ENCODE assay signal across 24 cellular contexts in the genomic region with DNA sequence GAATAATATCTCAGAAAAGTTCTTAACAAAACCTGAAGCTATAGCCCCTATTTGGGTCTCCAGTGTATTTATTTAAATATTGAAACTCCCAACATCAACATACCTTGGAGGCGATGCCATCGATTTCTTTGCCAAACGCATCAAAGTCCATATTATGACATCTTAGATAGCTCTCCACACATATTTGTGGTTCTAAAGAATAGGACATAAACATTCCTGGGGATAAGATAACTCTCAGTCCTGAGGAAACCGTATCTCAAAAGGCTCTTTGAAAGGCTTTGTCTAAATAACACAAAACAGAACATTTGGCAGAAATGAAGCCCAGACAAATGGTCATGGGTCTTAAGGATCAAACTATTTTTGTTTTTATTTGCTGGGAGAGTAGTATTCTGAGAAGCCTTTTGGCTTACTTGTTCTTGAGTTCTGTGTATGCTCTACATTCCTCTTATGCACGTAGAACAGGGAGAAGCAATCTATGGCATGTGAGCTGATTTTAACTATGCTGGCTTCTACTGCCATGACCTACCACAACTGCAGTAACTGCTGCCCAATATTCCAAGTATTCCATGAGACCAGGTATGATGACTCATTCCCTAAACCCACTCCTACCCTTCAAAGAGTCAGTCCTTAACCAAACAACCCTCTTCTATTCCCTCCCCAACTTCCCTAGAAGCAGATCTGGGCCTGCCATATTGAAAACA.
"Had no signal": no experiment of that assay in that cellular context is flagged by ENCODE, and none has a peak within 500 bp of the region (broad histone marks: within the 10 kb centered on the region; RNA-seq: fewer than 3 reads in every experiment).

No MANE protein-coding gene starts in this region.

- H3K27me3 ChIP-seq: SJSA1 had no signal

- H3K4me1 ChIP-seq: SJSA1 had no signal

- H3K9me3 ChIP-seq: SJSA1 had no signal

- DNase-seq: KBM-7, MV-4-11, NCI-H1048, NCI-H1105, NCI-H1417, NCI-H1436 treated with DMSO at 0.1 percent for 48 hours, NCI-H1694, NCI-H187 treated with DMSO at 0.1 percent for 48 hours, NCI-H2029 treated with DMSO at 0.1 percent for 48 hours, NCI-H2107, NCI-H2227 treated with DMSO at 0.1 percent for 48 hours, NCI-H446, NCI-H510A, NCI-H524 treated with DMSO at 0.1 percent for 48 hours, NCI-H69, NCI-H774, Right ventricle myocardium superior, RPMI8226, SIG-M5 had no signal

- H3K27ac ChIP-seq: HL-60, SJSA1, SK-N-MC had no signal

- FAIRE-seq: HTR-8/SVneo, RCC 7860 had no signal

- H3K4me3 ChIP-seq: SJSA1, SK-N-MC had no signal

- H3K36me3 ChIP-seq: SJSA1 had no signal
